In the genomic region with DNA sequence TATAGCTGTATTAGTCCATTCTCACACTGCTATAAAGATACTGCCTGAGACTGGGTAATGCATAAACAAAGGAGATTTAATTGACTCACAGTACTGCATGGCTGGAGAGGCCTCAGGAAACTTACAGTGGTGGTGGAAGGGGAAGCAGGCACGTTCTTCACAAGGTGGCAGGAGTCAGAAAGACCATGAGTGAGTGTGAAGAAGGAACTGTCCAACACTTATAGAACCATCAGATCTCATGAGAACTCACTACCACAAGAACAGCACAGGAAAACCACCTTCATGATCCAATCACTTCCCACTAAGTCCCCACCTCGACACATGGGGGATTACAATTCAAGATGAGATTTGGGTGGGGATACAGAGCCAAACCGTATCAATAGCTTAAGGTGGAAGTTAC, we compare ENCODE assay signal across 20 cellular contexts.
"Had no signal": no experiment of that assay in that cellular context is flagged by ENCODE, and none has a peak within 500 bp of the region (broad histone marks: within the 10 kb centered on the region; RNA-seq: fewer than 3 reads in every experiment).

No MANE protein-coding gene starts in this region.

- H3K4me1 ChIP-seq: body of pancreas, lower lobe of right lung, parathyroid adenoma, sigmoid colon, upper lobe of left lung had no signal

- ATAC-seq: activated CD4-positive, CD25-positive, alpha-beta regulatory T cell treated with anti-CD3 and anti-CD28 coated beads, Interleukin-2, amount 50 U/mL, for 24 hours; body of pancreas; lower lobe of right lung; natural killer cell; stimulated activated effector memory CD8-positive, alpha-beta T cell treated with anti-CD3 and anti-CD28 coated beads, Interleukin-12 subunit alpha, Interleukin-12 subunit beta, amount 100 ng/mL, for 72 hours had no signal

- H3K79me2 ChIP-seq: parathyroid adenoma had no signal

- H3K4me3 ChIP-seq: body of pancreas, dorsolateral prefrontal cortex, lower lobe of right lung, sigmoid colon, thoracic aorta, upper lobe of left lung had no signal

- H3K4me1 Mint-ChIP-seq: activated naive CD4-positive, alpha-beta T cell treated with anti-CD3 and anti-CD28 coated beads, Interleukin-2, amount 50 U/mL, for 24 hours; natural killer cell; stimulated activated effector memory CD8-positive, alpha-beta T cell treated with anti-CD3 and anti-CD28 coated beads, Interleukin-12 subunit alpha, Interleukin-12 subunit beta, amount 100 ng/mL, for 72 hours had no signal

- H2AFZ ChIP-seq: parathyroid adenoma had no signal

- DNase-seq: activated CD4-positive, alpha-beta T cell treated with anti-CD3 and anti-CD28 coated beads, Interleukin-2, amount 50 U/mL, for 1 hour; activated gamma-delta T cell; body of pancreas; caudate nucleus; dorsolateral prefrontal cortex; foreskin fibroblast; hypothalamus; islet precursor cell; lower lobe of right lung; natural killer cell; sigmoid colon; stimulated activated CD4-positive, alpha-beta T cell treated with anti-CD3 and anti-CD28 coated beads, Interleukin-4, amount 100 ng/mL, for 24 hours; T-helper 1 cell; T1000; upper lobe of left lung had no signal

- H3K9me3 Mint-ChIP-seq: activated naive CD4-positive, alpha-beta T cell treated with anti-CD3 and anti-CD28 coated beads, Interleukin-2, amount 50 U/mL, for 24 hours; natural killer cell; stimulated activated effector memory CD8-positive, alpha-beta T cell treated with anti-CD3 and anti-CD28 coated beads, Interleukin-12 subunit alpha, Interleukin-12 subunit beta, amount 100 ng/mL, for 72 hours had no signal

- H3K36me3 Mint-ChIP-seq: activated naive CD4-positive, alpha-beta T cell treated with anti-CD3 and anti-CD28 coated beads, Interleukin-2, amount 50 U/mL, for 24 hours; natural killer cell; stimulated activated effector memory CD8-positive, alpha-beta T cell treated with anti-CD3 and anti-CD28 coated beads, Interleukin-12 subunit alpha, Interleukin-12 subunit beta, amount 100 ng/mL, for 72 hours had no signal

- H3K27me3 ChIP-seq: body of pancreas, dorsolateral prefrontal cortex, sigmoid colon, upper lobe of left lung had no signal

- H3K4me3 Mint-ChIP-seq: activated naive CD4-positive, alpha-beta T cell treated with anti-CD3 and anti-CD28 coated beads, Interleukin-2, amount 50 U/mL, for 24 hours; natural killer cell; stimulated activated effector memory CD8-positive, alpha-beta T cell treated with anti-CD3 and anti-CD28 coated beads, Interleukin-12 subunit alpha, Interleukin-12 subunit beta, amount 100 ng/mL, for 72 hours had no signal

- H3K9ac ChIP-seq: parathyroid adenoma had no signal

- H3K9me3 ChIP-seq: body of pancreas, lower lobe of right lung, sigmoid colon, thoracic aorta, upper lobe of left lung had no signal

- H3K36me3 ChIP-seq: lower lobe of right lung, sigmoid colon, thoracic aorta, upper lobe of left lung had no signal

- H3K27ac Mint-ChIP-seq: activated naive CD4-positive, alpha-beta T cell treated with anti-CD3 and anti-CD28 coated beads, Interleukin-2, amount 50 U/mL, for 24 hours; natural killer cell; stimulated activated effector memory CD8-positive, alpha-beta T cell treated with anti-CD3 and anti-CD28 coated beads, Interleukin-12 subunit alpha, Interleukin-12 subunit beta, amount 100 ng/mL, for 72 hours had no signal

- H3K27ac ChIP-seq: body of pancreas, dorsolateral prefrontal cortex, lower lobe of right lung, parathyroid adenoma, sigmoid colon, thoracic aorta, upper lobe of left lung had no signal
